Comparison of ENCODE assay signal across 12 cellular contexts in genomic region chr14:22520786-22521185, GRCh38.
DNase-seq lines count a peak whose midpoint lies in the region; ATAC-seq and TF ChIP-seq lines count a peak whose summit lies in the region.
"Had no signal": no experiment of that assay in that cellular context is flagged by ENCODE, and none has a peak within 500 bp of the region (broad histone marks: within the 10 kb centered on the region; RNA-seq: fewer than 3 reads in every experiment).

No MANE protein-coding gene starts in this region.

- peak overlapping the region; percentile 29 for H3K4me3 ChIP-seq in OCI-LY1 (ENCODE audit: low read depth, low read length, poor library complexity, severe bottlenecking)
- H3K4me3 ChIP-seq in spleen: peak overlapping the region in 3 of 8 donors; percentile 1 to 51 (median 17)
- no peak overlapping the region for H3K4me3 ChIP-seq in ascending aorta
- H3K4me3 ChIP-seq: A549, sigmoid colon had no signal

- DNase-seq in activated CD4-positive, alpha-beta T cell treated with anti-CD3 and anti-CD28 coated beads, Interleukin-2, amount 10 ng/mL, durations not matched to agents 24 days and 14 days: no peak
- DNase-seq in activated CD4-positive, alpha-beta T cell treated with anti-CD3 and anti-CD28 coated beads for 48 hours: no peak
- DNase-seq in central memory CD8-positive, alpha-beta T cell (ENCODE audit: low spot score in 2 of 2): no peak
- no peak for DNase-seq in spleen
- no peak for DNase-seq in occipital lobe (lab: John Stamatoyannopoulos, UW)
- DNase-seq in ascending aorta (ENCODE audit: low spot score in 2 of 2): no peak
- DNase-seq: NCI-H2029 treated with DMSO at 0.1 percent for 48 hours, sigmoid colon had no signal

- peaks cover 7% of the 10 kb centered on the region; the same call in 1 of the 2 replicates for H3F3A ChIP-seq in OCI-LY1 (ENCODE audit: insufficient read depth, low read length)

- H3K4me3 Mint-ChIP-seq in activated CD4-positive, alpha-beta T cell treated with anti-CD3 and anti-CD28 coated beads, Interleukin-2, amount 10 ng/mL, durations not matched to agents 24 days and 14 days: peak overlapping the region; percentile 83
- H3K4me3 Mint-ChIP-seq in central memory CD8-positive, alpha-beta T cell: peak overlapping the region; percentile 85
- H3K4me3 Mint-ChIP-seq: WTC11 had no signal

- H3K9me3 Mint-ChIP-seq in activated CD4-positive, alpha-beta T cell treated with anti-CD3 and anti-CD28 coated beads, Interleukin-2, amount 10 ng/mL, durations not matched to agents 24 days and 14 days: no peaks in the 10 kb centered on the region
- H3K9me3 Mint-ChIP-seq in central memory CD8-positive, alpha-beta T cell: no peaks in the 10 kb centered on the region
- H3K9me3 Mint-ChIP-seq: WTC11 had no signal

- peak overlapping the region; percentile 90 for H3K27ac Mint-ChIP-seq in activated CD4-positive, alpha-beta T cell treated with anti-CD3 and anti-CD28 coated beads, Interleukin-2, amount 10 ng/mL, durations not matched to agents 24 days and 14 days
- peak overlapping the region; percentile 97 for H3K27ac Mint-ChIP-seq in central memory CD8-positive, alpha-beta T cell (ENCODE audit: low read depth)
- H3K27ac Mint-ChIP-seq: WTC11 had no signal

- peak overlapping the region; percentile 97 for H3K27ac ChIP-seq in OCI-LY1 (ENCODE audit: low read depth, low read length, poor library complexity, severe bottlenecking)
- peak overlapping the region; percentile 50 to 90 (median 74) for H3K27ac ChIP-seq in spleen
- peak overlapping the region in 1 of 2 donors; percentile 40 for H3K27ac ChIP-seq in ascending aorta
- H3K27ac ChIP-seq: A549 had no signal

- peaks cover 96% of the 10 kb centered on the region for H3K36me3 Mint-ChIP-seq in activated CD4-positive, alpha-beta T cell treated with anti-CD3 and anti-CD28 coated beads, Interleukin-2, amount 10 ng/mL, durations not matched to agents 24 days and 14 days (ENCODE audit: low read depth)
- H3K36me3 Mint-ChIP-seq in central memory CD8-positive, alpha-beta T cell (ENCODE audit: insufficient read depth): peaks cover 76% of the 10 kb centered on the region
- H3K36me3 Mint-ChIP-seq: WTC11 had no signal

- no peaks in the 10 kb centered on the region for H3K9me3 ChIP-seq in OCI-LY1 (ENCODE audit: low read length)
- H3K9me3 ChIP-seq in spleen: no peaks in the 10 kb centered on the region
- H3K9me3 ChIP-seq in ascending aorta: no peaks in the 10 kb centered on the region
- H3K9me3 ChIP-seq: A549, sigmoid colon had no signal

- H3K27me3 Mint-ChIP-seq in activated CD4-positive, alpha-beta T cell treated with anti-CD3 and anti-CD28 coated beads, Interleukin-2, amount 10 ng/mL, durations not matched to agents 24 days and 14 days: no peaks in the 10 kb centered on the region
- no peaks in the 10 kb centered on the region for H3K27me3 Mint-ChIP-seq in central memory CD8-positive, alpha-beta T cell

- TF ChIP-seq CTCF in OCI-LY1 (IDR thresholded peaks at IDR 0.05; ENCODE audit: low read length) (no peak), spleen (IDR thresholded peaks at IDR 0.05 in 8 of 11, conservative IDR thresholded peaks at IDR 0.05 in 3 of 11) (no peak), ascending aorta (IDR thresholded peaks at IDR 0.05) (no peak)

- peaks cover 84% of the 10 kb centered on the region for H3K4me1 Mint-ChIP-seq in activated CD4-positive, alpha-beta T cell treated with anti-CD3 and anti-CD28 coated beads, Interleukin-2, amount 10 ng/mL, durations not matched to agents 24 days and 14 days
- peaks cover 83% of the 10 kb centered on the region for H3K4me1 Mint-ChIP-seq in central memory CD8-positive, alpha-beta T cell

- no peak overlapping the region for H2AFZ ChIP-seq in OCI-LY1 (ENCODE audit: low read length)

- peak overlapping the region; percentile 57 for H3K4me2 ChIP-seq in OCI-LY1 (ENCODE audit: low read length)
- H3K4me2 ChIP-seq: A549 had no signal

- H3K9me2 ChIP-seq in OCI-LY1 (ENCODE audit: low read depth, low read length): no peaks in the 10 kb centered on the region

- H4K20me1 ChIP-seq in OCI-LY1 (ENCODE audit: insufficient read depth, low read length): no peaks in the 10 kb centered on the region

- peak overlapping the region; percentile 67 for H3K9ac ChIP-seq in OCI-LY1 (ENCODE audit: low read length)

- TF ChIP-seq POLR2A in spleen (IDR thresholded peaks at IDR 0.05): no peak

- H3K36me3 ChIP-seq in OCI-LY1 (ENCODE audit: insufficient read depth, low read length) (no peaks in the 10 kb centered on the region; the same call in 1 of the 2 replicates), spleen (no peaks in the 10 kb centered on the region), ascending aorta (no peaks in the 10 kb centered on the region)
- H3K36me3 ChIP-seq: sigmoid colon had no signal

- H3K4me1 ChIP-seq in OCI-LY1 (ENCODE audit: insufficient read depth, low read length, severe bottlenecking) (peaks cover 100% of the 10 kb centered on the region), spleen (peaks cover 33 to 99% (median 69%) of the 10 kb centered on the region in 6 donors), ascending aorta (peaks cover 0 to 14% of the 10 kb centered on the region in 2 donors)
- H3K4me1 ChIP-seq: A549 had no signal

- H3K79me2 ChIP-seq in OCI-LY1 (ENCODE audit: insufficient read depth, low read length): peaks cover 15% of the 10 kb centered on the region; the same call in 1 of the 2 replicates

- ATAC-seq in central memory CD8-positive, alpha-beta T cell (replicated peaks; ENCODE audit: extremely low read depth, poor library complexity, severe bottlenecking): no peak
- ATAC-seq in HG03354 (IDR thresholded peaks at IDR 0.05; ENCODE audit: poor library complexity, severe bottlenecking, unreplicated experiment): no peak
- ATAC-seq: A549, WTC11 had no signal

- intact Hi-C loops in activated CD4-positive, alpha-beta T cell treated with anti-CD3 and anti-CD28 coated beads, Interleukin-2, amount 10 ng/mL, durations not matched to agents 24 days and 14 days (cut with micrococcal nuclease): loop anchor here (1.0 kb wide), 1 partner anchor 11 kb away; no protein-coding TSS in a partner anchor
- intact Hi-C loops in spleen (cut with DNase I; ENCODE audit: low total_unique reads): no loop called here
- intact Hi-C loops in ascending aorta (cut with DNase I): no loop called here

- H3K27me3 ChIP-seq in OCI-LY1 (ENCODE audit: insufficient read depth, low read length) (no peaks in the 10 kb centered on the region), spleen (replicated peaks in 1 of 7) (no peaks in the 10 kb centered on the region), ascending aorta (no peaks in the 10 kb centered on the region)
- H3K27me3 ChIP-seq: sigmoid colon had no signal

- 39 to 53% (median 42%) methylated on average over 5 of the region's 5 CpGs for WGBS in spleen, 5 donors
